Comparison of ENCODE assay signal across 8 cellular contexts in genomic region chr19:41795031-41795461, GRCh38. TPM values are rescaled to one million over a fixed set of nuclear protein-coding genes. Genes with fewer than 3 reads are reported as not detected.
DNase-seq lines count a peak whose midpoint lies in the region; ATAC-seq and TF ChIP-seq lines count a peak whose summit lies in the region.

No MANE protein-coding gene starts in this region.

- intact Hi-C loops in CD4-positive, alpha-beta T cell (cut with DNase I, micrococcal nuclease) = no loop called here
- intact Hi-C loops in esophagus muscularis mucosa (cut with DNase I) = no loop called here

- no peaks in the 10 kb centered on the region for H3K4me1 Mint-ChIP-seq in CD4-positive, alpha-beta T cell (ENCODE audit: low read depth)
- no peaks in the 10 kb centered on the region for H3K4me1 Mint-ChIP-seq in activated CD8-positive, alpha-beta T cell treated with anti-CD3 and anti-CD28 coated beads, Interleukin-2, amount 10 ng/mL, durations not matched to agents 7 days and 5 days (ENCODE audit: low read depth)
- H3K4me1 Mint-ChIP-seq in neural crest cell (no peaks in the 10 kb centered on the region), type B pancreatic cell (ENCODE audit: unreplicated experiment) (no peaks in the 10 kb centered on the region)

- H3K4me3 ChIP-seq in HFF-Myc (replicated peaks; ENCODE audit: low read depth, low read length) = no peak overlapping the region
- H3K4me3 ChIP-seq in esophagus muscularis mucosa = no peak overlapping the region

- peaks cover 19% of the 10 kb centered on the region for H3K27me3 ChIP-seq in CD4-positive, alpha-beta T cell (ENCODE audit: control insufficient read depth, insufficient read depth, low read length)
- H3K27me3 ChIP-seq in esophagus muscularis mucosa = peaks cover 0 to 43% (median 0%) of the 10 kb centered on the region in 4 donors

- H3K27me3 Mint-ChIP-seq in CD4-positive, alpha-beta T cell = peaks cover 34% of the 10 kb centered on the region
- H3K27me3 Mint-ChIP-seq in activated CD8-positive, alpha-beta T cell treated with anti-CD3 and anti-CD28 coated beads, Interleukin-2, amount 10 ng/mL, durations not matched to agents 7 days and 5 days (ENCODE audit: low read depth) = peaks cover 29% of the 10 kb centered on the region
- peaks cover 76% of the 10 kb centered on the region for H3K27me3 Mint-ChIP-seq in neural crest cell (ENCODE audit: low read depth)
- H3K27me3 Mint-ChIP-seq in type B pancreatic cell = peaks cover 36% of the 10 kb centered on the region

- H3K27ac ChIP-seq in CD4-positive, alpha-beta T cell (ENCODE audit: low read depth, low read length) = no peak overlapping the region
- no peak overlapping the region for H3K27ac ChIP-seq in esophagus muscularis mucosa (replicated peaks in 1 of 4)

- peak; percentile 98 for ATAC-seq in CD4-positive, alpha-beta T cell (ENCODE audit: poor library complexity)
- peak; percentile 91 for ATAC-seq in activated CD8-positive, alpha-beta T cell treated with anti-CD3 and anti-CD28 coated beads, Interleukin-2, amount 10 ng/mL, durations not matched to agents 7 days and 5 days
- ATAC-seq in GM21786 (IDR thresholded peaks at IDR 0.05; ENCODE audit: unreplicated experiment) = no peak

- peak; percentile 90 for TF ChIP-seq CTCF in CD4-positive, alpha-beta T cell (IDR thresholded peaks at IDR 0.05)
- TF ChIP-seq CTCF in HFF-Myc (IDR thresholded peaks at IDR 0.05; ENCODE audit: low read depth, low read length, missing control alignments) (peak; percentile 88), esophagus muscularis mucosa (IDR thresholded peaks at IDR 0.05) (peak; percentile 46 to 79 (median 54)), neural crest cell (conservative IDR thresholded peaks at IDR 0.05) (peak; percentile 80), type B pancreatic cell (conservative IDR thresholded peaks at IDR 0.05) (peak; percentile 82)

- peaks cover 0 to 7% (median 6%) of the 10 kb centered on the region in 4 donors for H3K4me1 ChIP-seq in esophagus muscularis mucosa

- no peak for TF ChIP-seq EP300 in esophagus muscularis mucosa (IDR thresholded peaks at IDR 0.05)

- H3K27ac Mint-ChIP-seq in CD4-positive, alpha-beta T cell = no peak overlapping the region
- no peak overlapping the region for H3K27ac Mint-ChIP-seq in activated CD8-positive, alpha-beta T cell treated with anti-CD3 and anti-CD28 coated beads, Interleukin-2, amount 10 ng/mL, durations not matched to agents 7 days and 5 days
- H3K27ac Mint-ChIP-seq in neural crest cell (ENCODE audit: unreplicated experiment) (no peak overlapping the region), type B pancreatic cell (no peak overlapping the region)

- no peaks in the 10 kb centered on the region for H3K9me3 ChIP-seq in CD4-positive, alpha-beta T cell (ENCODE audit: control insufficient read depth, low read length)
- no peaks in the 10 kb centered on the region for H3K9me3 ChIP-seq in esophagus muscularis mucosa

- no peak for TF ChIP-seq POLR2A in esophagus muscularis mucosa (IDR thresholded peaks at IDR 0.05; ENCODE audit: low read depth)

- CTCF ChIA-PET in CD4-positive, alpha-beta T cell (lab: Charles Lee) = interaction anchor here (0.6 to 3.1 kb wide), 16 partner anchors 9 to 767 kb away, joined by 3 to 22 read pairs (median 4); partner anchors contain the start of gene RABAC1
- CTCF ChIA-PET in activated CD8-positive, alpha-beta T cell treated with anti-CD3 and anti-CD28 coated beads, Interleukin-2, amount 10 ng/mL, durations not matched to agents 7 days and 5 days (lab: Charles Lee) = interaction anchor here (0.6 to 6.1 kb wide), 25 partner anchors 9 to 164 kb away, joined by 3 to 152 read pairs (median 7); partner anchors contain the start of gene RABAC1

- 48% methylated on average over 5 of the region's 5 CpGs for WGBS in esophagus muscularis mucosa

- no peaks in the 10 kb centered on the region for H3K36me3 ChIP-seq in esophagus muscularis mucosa

- H3K36me3 Mint-ChIP-seq in CD4-positive, alpha-beta T cell (ENCODE audit: low read depth) = no peaks in the 10 kb centered on the region
- H3K36me3 Mint-ChIP-seq in activated CD8-positive, alpha-beta T cell treated with anti-CD3 and anti-CD28 coated beads, Interleukin-2, amount 10 ng/mL, durations not matched to agents 7 days and 5 days (ENCODE audit: low read depth) = no peaks in the 10 kb centered on the region
- H3K36me3 Mint-ChIP-seq in neural crest cell (ENCODE audit: low read depth) = no peaks in the 10 kb centered on the region
- no peaks in the 10 kb centered on the region for H3K36me3 Mint-ChIP-seq in type B pancreatic cell

- peak; percentile 33 to 59 (median 46) for DNase-seq in CD4-positive, alpha-beta T cell
- DNase-seq in HFF-Myc (ENCODE audit: extremely low read depth, low read depth) = no peak
- peak; percentile 80 for DNase-seq in NCI-H748 (lab: John Stamatoyannopoulos, UW; ENCODE audit: unreplicated experiment)
- DNase-seq in activated CD8-positive, alpha-beta T cell treated with anti-CD3 and anti-CD28 coated beads, Interleukin-2, amount 10 ng/mL, durations not matched to agents 7 days and 5 days = peak; percentile 77
- no peak for DNase-seq in esophagus muscularis mucosa (ENCODE audit: extremely low spot score)
- DNase-seq in neural crest cell (ENCODE audit: low read depth, low spot score) = peak; percentile 48
- no peak for DNase-seq in type B pancreatic cell (ENCODE audit: extremely low spot score, unreplicated experiment)

- no peak overlapping the region for H3K4me3 Mint-ChIP-seq in CD4-positive, alpha-beta T cell
- no peak overlapping the region for H3K4me3 Mint-ChIP-seq in activated CD8-positive, alpha-beta T cell treated with anti-CD3 and anti-CD28 coated beads, Interleukin-2, amount 10 ng/mL, durations not matched to agents 7 days and 5 days
- H3K4me3 Mint-ChIP-seq in neural crest cell (no peak overlapping the region), type B pancreatic cell (no peak overlapping the region)

- H3K9me3 Mint-ChIP-seq in CD4-positive, alpha-beta T cell = no peaks in the 10 kb centered on the region
- H3K9me3 Mint-ChIP-seq in activated CD8-positive, alpha-beta T cell treated with anti-CD3 and anti-CD28 coated beads, Interleukin-2, amount 10 ng/mL, durations not matched to agents 7 days and 5 days (ENCODE audit: insufficient read depth) = no peaks in the 10 kb centered on the region
- H3K9me3 Mint-ChIP-seq in neural crest cell (no peaks in the 10 kb centered on the region), type B pancreatic cell (no peaks in the 10 kb centered on the region)

- POLR2A ChIA-PET in CD4-positive, alpha-beta T cell (lab: Charles Lee) = interaction anchor here (0.6 to 0.9 kb wide), 3 partner anchors 9 to 605 kb away, joined by 3 read pairs; no protein-coding TSS in a partner anchor
- POLR2A ChIA-PET in activated CD8-positive, alpha-beta T cell treated with anti-CD3 and anti-CD28 coated beads, Interleukin-2, amount 10 ng/mL, durations not matched to agents 7 days and 5 days (lab: Charles Lee) = no interaction called here

RNA-seq across cellular contexts. Expression of gene CEACAM3, which starts 1.3 kb away (rescaled TPM):
- not detected for total RNA-seq in CD4-positive, alpha-beta T cell
- total RNA-seq in activated CD8-positive, alpha-beta T cell treated with anti-CD3 and anti-CD28 coated beads, Interleukin-2, amount 10 ng/mL, durations not matched to agents 7 days and 5 days = not detected
- total RNA-seq in esophagus muscularis mucosa = under 1 TPM in 1 of 4 donors, not detected in 3; 0.26 TPM
- total RNA-seq in neural crest cell = not detected in 2 replicates
- not detected in 2 replicates for total RNA-seq in type B pancreatic cell (ENCODE audit: low replicate concordance)

RNA-seq across cellular contexts. Expression of gene CEACAM6, which starts 39.7 kb away (rescaled TPM):
- total RNA-seq in CD4-positive, alpha-beta T cell = not detected
- not detected for total RNA-seq in activated CD8-positive, alpha-beta T cell treated with anti-CD3 and anti-CD28 coated beads, Interleukin-2, amount 10 ng/mL, durations not matched to agents 7 days and 5 days
- 1 to 10 TPM in 1 of 4 donors, under 1 TPM in 2, not detected in 1; under 0.01 to 1.3 (median 0.69) TPM for total RNA-seq in esophagus muscularis mucosa
- not detected in 2 replicates for total RNA-seq in neural crest cell
- total RNA-seq in type B pancreatic cell (ENCODE audit: low replicate concordance) = 29.8 and 76.1 TPM in 2 replicates

RNA-seq across cellular contexts. Expression of gene LYPD4, which starts 49.4 kb away (rescaled TPM):
- total RNA-seq in CD4-positive, alpha-beta T cell = not detected
- total RNA-seq in activated CD8-positive, alpha-beta T cell treated with anti-CD3 and anti-CD28 coated beads, Interleukin-2, amount 10 ng/mL, durations not matched to agents 7 days and 5 days = not detected
- total RNA-seq in esophagus muscularis mucosa (not detected), neural crest cell (not detected in 2 replicates), type B pancreatic cell (ENCODE audit: low replicate concordance) (not detected in 2 replicates)

RNA-seq across cellular contexts. Expression of gene DMRTC2, which starts 49.8 kb away (rescaled TPM):
- not detected for total RNA-seq in CD4-positive, alpha-beta T cell
- not detected for total RNA-seq in activated CD8-positive, alpha-beta T cell treated with anti-CD3 and anti-CD28 coated beads, Interleukin-2, amount 10 ng/mL, durations not matched to agents 7 days and 5 days
- total RNA-seq in esophagus muscularis mucosa (not detected), neural crest cell (not detected in 2 replicates), type B pancreatic cell (ENCODE audit: low replicate concordance) (not detected in 2 replicates)

Comparison
In these comparisons a context has a peak if more than half of its experiments do, and no peak if none do; other contexts are left out.
1. DNase-seq: peak in CD4-positive, alpha-beta T cell (10 of 10), NCI-H748 (single experiment), activated CD8-positive, alpha-beta T cell treated with anti-CD3 and anti-CD28 coated beads, Interleukin-2, amount 10 ng/mL, durations not matched to agents 7 days and 5 days (single experiment) and neural crest cell (single experiment); none in HFF-Myc (single experiment), esophagus muscularis mucosa (single experiment) and type B pancreatic cell (single experiment).
2. RNA of gene CEACAM6, which starts 39.7 kb away (total RNA-seq): 29.8 to 76.1 TPM in type B pancreatic cell; under 0.01 to 1.3 TPM in esophagus muscularis mucosa, not detected in CD4-positive, alpha-beta T cell, not detected in activated CD8-positive, alpha-beta T cell treated with anti-CD3 and anti-CD28 coated beads, Interleukin-2, amount 10 ng/mL, durations not matched to agents 7 days and 5 days and not detected in neural crest cell; every median in the first group is over 10 times any median in the second.
3. Peak in every context shown above with its lines, with median percentiles within 50 percentile points of each other: CTCF ChIP-seq.